1 cellular context compared by ENCODE assay signal in the genomic region with DNA sequence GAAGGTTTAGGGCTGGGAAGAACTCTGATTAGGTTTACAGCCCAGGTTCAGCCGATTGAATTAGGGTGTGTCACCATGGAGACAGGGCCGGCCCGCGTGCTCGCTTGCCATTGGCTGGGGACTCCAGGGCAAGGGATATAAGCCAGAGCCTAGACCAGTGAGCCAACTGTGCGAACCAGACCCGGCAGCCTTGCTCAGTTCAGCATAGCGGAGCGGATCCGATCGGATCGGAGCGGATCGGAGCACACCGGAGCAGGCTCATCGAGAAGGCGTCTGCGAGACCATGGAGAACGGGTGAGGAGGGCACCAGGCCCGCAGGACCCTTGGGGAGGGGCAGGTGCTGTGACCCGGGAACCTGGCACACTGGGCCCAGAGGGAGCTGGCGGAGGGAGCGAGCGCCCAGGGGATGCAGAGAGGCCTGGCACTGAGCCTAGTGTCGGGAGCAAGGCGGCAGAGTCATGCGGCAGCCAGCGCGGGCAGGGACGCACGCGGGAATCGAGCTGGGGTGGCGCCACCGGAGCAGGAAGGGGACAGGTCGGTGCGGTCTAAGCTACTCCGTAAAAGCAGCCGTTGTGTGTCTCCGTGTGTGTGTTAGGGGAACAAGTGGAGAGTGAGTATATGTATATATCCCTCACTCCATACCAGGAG.
TF ChIP-seq lines count a peak whose summit lies in the region.

A gene (plus strand): TSS at position 165 of the 648 bp plus-strand sequence. CDS start 119 bp downstream, at position 284.

TF ChIP-seq in K562, 482 proteins besides CTCF, POLR2A, EP300 and RAD21 (continued from another document):
- 0 out of 2 replicates have a peak, but pooled peaks have one; percentile 43 for TF ChIP-seq HNRNPL (IDR thresholded peaks at IDR 0.05; ENCODE audit: low read depth, low read length)
- TF ChIP-seq IRF2 (CRISPR knock-in tag; IDR thresholded peaks at IDR 0.05) = no peak
- TF ChIP-seq, protein P1, sequence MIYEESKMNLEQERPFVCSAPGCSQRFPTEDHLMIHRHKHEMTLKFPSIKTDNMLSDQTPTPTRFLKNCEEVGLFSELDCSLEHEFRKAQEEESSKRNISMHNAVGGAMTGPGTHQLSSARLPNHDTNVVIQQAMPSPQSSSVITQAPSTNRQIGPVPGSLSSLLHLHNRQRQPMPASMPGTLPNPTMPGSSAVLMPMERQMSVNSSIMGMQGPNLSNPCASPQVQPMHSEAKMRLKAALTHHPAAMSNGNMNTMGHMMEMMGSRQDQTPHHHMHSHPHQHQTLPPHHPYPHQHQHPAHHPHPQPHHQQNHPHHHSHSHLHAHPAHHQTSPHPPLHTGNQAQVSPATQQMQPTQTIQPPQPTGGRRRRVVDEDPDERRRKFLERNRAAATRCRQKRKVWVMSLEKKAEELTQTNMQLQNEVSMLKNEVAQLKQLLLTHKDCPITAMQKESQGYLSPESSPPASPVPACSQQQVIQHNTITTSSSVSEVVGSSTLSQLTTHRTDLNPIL (CRISPR knock-in tag; IDR thresholded peaks at IDR 0.05) = no peak
- TF ChIP-seq HNRNPK (IDR thresholded peaks at IDR 0.05; ENCODE audit: low read depth, low read length, poor library complexity, severe bottlenecking) = no peak
- peak; percentile 80 for TF ChIP-seq ZFX (CRISPR knock-in tag; IDR thresholded peaks at IDR 0.05)
- TF ChIP-seq ERF (CRISPR knock-in tag; IDR thresholded peaks at IDR 0.05) = no peak
- TF ChIP-seq SMAD1 (IDR thresholded peaks at IDR 0.05; ENCODE audit: low read depth, low read length, partially characterized antibody) = peak; percentile 53
- TF ChIP-seq, protein P2, sequence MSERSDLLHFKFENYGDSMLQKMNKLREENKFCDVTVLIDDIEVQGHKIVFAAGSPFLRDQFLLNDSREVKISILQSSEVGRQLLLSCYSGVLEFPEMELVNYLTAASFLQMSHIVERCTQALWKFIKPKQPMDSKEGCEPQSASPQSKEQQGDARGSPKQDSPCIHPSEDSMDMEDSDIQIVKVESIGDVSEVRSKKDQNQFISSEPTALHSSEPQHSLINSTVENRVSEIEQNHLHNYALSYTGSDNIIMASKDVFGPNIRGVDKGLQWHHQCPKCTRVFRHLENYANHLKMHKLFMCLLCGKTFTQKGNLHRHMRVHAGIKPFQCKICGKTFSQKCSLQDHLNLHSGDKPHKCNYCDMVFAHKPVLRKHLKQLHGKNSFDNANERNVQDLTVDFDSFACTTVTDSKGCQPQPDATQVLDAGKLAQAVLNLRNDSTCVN (CRISPR knock-in tag; IDR thresholded peaks at IDR 0.05) = no peak
TF ChIP-seq in K562: peak in this region for 112.
